10 cellular contexts compared by ENCODE assay signal in the genomic region with DNA sequence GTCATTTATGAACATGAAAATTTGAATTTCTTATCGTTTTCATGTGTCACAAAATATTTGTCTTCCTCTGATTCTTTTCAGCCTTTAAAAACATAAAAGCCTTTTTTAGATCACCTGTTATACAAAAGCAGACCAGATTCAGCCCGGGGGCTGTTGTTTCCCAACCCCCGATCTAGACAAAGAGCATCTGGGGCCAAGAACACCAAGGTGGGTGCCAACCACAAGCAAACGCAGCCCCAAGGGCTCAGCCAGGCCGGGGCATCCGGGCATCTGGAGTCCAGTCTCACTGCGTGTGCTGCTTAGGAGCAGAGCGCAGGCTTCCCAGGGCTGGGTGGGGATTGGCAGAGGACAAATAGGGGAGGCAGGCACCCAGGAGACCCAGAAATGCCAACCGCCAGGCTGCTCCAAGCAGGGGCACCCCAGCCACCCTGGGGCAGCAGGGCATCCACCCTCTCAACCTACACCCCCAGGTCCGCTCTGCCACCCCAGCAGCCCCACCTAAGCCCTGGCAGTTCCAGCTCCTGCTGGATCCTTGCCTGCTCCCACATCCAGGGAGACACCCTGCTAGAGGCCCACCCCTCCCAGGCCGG.
"Had no signal": no experiment of that assay in that cellular context is flagged by ENCODE, and none has a peak within 500 bp of the region (broad histone marks: within the 10 kb centered on the region; RNA-seq: fewer than 3 reads in every experiment).

No MANE protein-coding gene starts in this region.

- ATAC-seq: HCT116, HepG2 had no signal

- H3K27ac Mint-ChIP-seq: HFFc6, IgD-negative memory B cell had no signal

- H3K27ac ChIP-seq: GM23248, HL-60 had no signal

- H3K27me3 Mint-ChIP-seq: IgD-negative memory B cell had no signal

- H3K4me3 ChIP-seq: GM23248, HAP-1 had no signal

- H3K9ac ChIP-seq: GM23248 had no signal

- H3K9me3 Mint-ChIP-seq: IgD-negative memory B cell had no signal

- H3K36me3 ChIP-seq: HAP-1 had no signal

- H3K9me3 ChIP-seq: HAP-1 had no signal

- H2AFZ ChIP-seq: GM23248 had no signal

- H3K4me1 Mint-ChIP-seq: IgD-negative memory B cell had no signal

- H3K4me1 ChIP-seq: HAP-1 had no signal

- H3K4me3 Mint-ChIP-seq: HFFc6 had no signal

- H3K36me3 Mint-ChIP-seq: IgD-negative memory B cell had no signal

- DNase-seq: GM23248, GOT3, H7, HFFc6, KBM-7 had no signal
